In the genomic region with DNA sequence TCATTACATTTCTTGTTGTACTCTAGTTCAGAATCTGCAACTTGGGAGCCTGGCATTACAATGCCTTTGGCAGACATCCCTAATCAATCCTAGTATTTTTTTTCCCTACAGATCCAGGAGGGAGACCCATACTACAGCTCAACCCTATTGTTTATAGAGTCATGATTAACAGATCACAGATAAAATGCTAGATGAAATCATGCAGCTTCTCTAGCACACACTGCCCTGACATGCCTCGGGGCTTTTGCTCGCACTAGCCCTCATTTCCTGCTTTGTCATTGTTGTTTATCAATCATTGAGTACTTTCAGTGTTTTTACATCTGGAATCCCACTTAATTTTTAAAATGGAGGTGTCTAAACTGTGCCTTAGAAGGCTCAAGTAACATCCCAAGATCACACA, we compare ENCODE assay signal across 30 cellular contexts.
DNase-seq lines count a peak whose midpoint lies in the region; ATAC-seq, FAIRE-seq and TF ChIP-seq lines count a peak whose summit lies in the region.
"Had no signal": no experiment of that assay in that cellular context is flagged by ENCODE, and none has a peak within 500 bp of the region (broad histone marks: within the 10 kb centered on the region; RNA-seq: fewer than 3 reads in every experiment).

No MANE protein-coding gene starts in this region.

- no peak for FAIRE-seq in RCC 7860 (lab: Jason Lieb, UNC)
- FAIRE-seq: H1 had no signal

- no peak for ATAC-seq in GM18505 (IDR thresholded peaks at IDR 0.05; ENCODE audit: unreplicated experiment)
- ATAC-seq: activated CD8-positive, alpha-beta memory T cell treated with anti-CD3 and anti-CD28 coated beads, Interleukin-2, amount 10 ng/mL, durations not matched to agents 7 days and 5 days; body of pancreas; heart right ventricle; psoas muscle; stimulated activated naive CD8-positive, alpha-beta T cell treated with anti-CD3 and anti-CD28 coated beads, Interleukin-15, Interleukin-2, amounts not matched to agents 100 U/mL and 50 U/mL, for 24 hours; T-cell had no signal

- no peak overlapping the region for H3K27ac ChIP-seq in trophoblast cell (ENCODE audit: low read depth, low read length)
- H3K27ac ChIP-seq in neuronal stem cell (replicated peaks; ENCODE audit: low read length) = no peak overlapping the region
- H3K27ac ChIP-seq: body of pancreas, heart right ventricle, neutrophil, psoas muscle, thoracic aorta, vagina had no signal

- H3K4me1 ChIP-seq in trophoblast cell (ENCODE audit: control insufficient read depth in 1 of 2, insufficient read depth in 2 of 2, low read length in 2 of 2) (peaks cover 0 to 2% of the 10 kb centered on the region in 2 experiments), neuronal stem cell (ENCODE audit: control insufficient read depth in 2 of 2, insufficient read depth in 1 of 2, low read depth in 1 of 2, low read length in 2 of 2) (peaks cover 0 to 3% of the 10 kb centered on the region in 2 donors)
- H3K4me1 ChIP-seq: body of pancreas, heart right ventricle, psoas muscle, vagina had no signal

- no peak overlapping the region for H3K18ac ChIP-seq in trophoblast cell (ENCODE audit: low read length)
- H3K18ac ChIP-seq in neuronal stem cell (ENCODE audit: low read length) = no peak overlapping the region

- WGBS in trophoblast cell (ENCODE audit: extremely low coverage, insufficient coverage, insufficient read length) = no CpG with 5 or more reads among the region's 2 CpGs
- no CpG with 5 or more reads among the region's 2 CpGs for WGBS in neuronal stem cell (ENCODE audit: extremely low coverage in 2 of 2, insufficient read length in 2 of 2, insufficient replicate concordance in 1 of 2), 2 donors

- H3K27me3 ChIP-seq in trophoblast cell (ENCODE audit: insufficient read depth, low read length) = no peaks in the 10 kb centered on the region
- H3K27me3 ChIP-seq in neuronal stem cell (ENCODE audit: control insufficient read depth in 3 of 3, insufficient read depth in 3 of 3, low read depth in 1 of 3, low read length in 3 of 3) = no peaks in the 10 kb centered on the region
- H3K27me3 ChIP-seq: body of pancreas, neutrophil, vagina had no signal

- no peak overlapping the region for H2BK12ac ChIP-seq in trophoblast cell (ENCODE audit: low read length)
- no peak overlapping the region for H2BK12ac ChIP-seq in neuronal stem cell (ENCODE audit: low read length)

- H3K4ac ChIP-seq in trophoblast cell (ENCODE audit: low read depth, low read length) = no peak overlapping the region
- H3K4ac ChIP-seq in neuronal stem cell (ENCODE audit: low read length) = no peak overlapping the region

- DNase-seq in ELR (ENCODE audit: low read depth) (peak; percentile 5), NCI-H748 (lab: John Stamatoyannopoulos, UW; ENCODE audit: unreplicated experiment) (peak; percentile 52), epithelial cell of esophagus (ENCODE audit: low read depth) (peak; percentile 83), trophoblast cell (peak; percentile 47 to 71), RCC 7860 (ENCODE audit: low spot score) (no peak), neuronal stem cell (ENCODE audit: low spot score) (no peak)
- no peak for DNase-seq in activated CD4-positive, alpha-beta T cell treated with anti-CD3 and anti-CD28 coated beads, Interleukin-2, amount 50 U/mL, for 48 hours
- DNase-seq: activated B cell treated with CpG ODN at 0.5 μM for 24 hours; activated CD4-positive, alpha-beta T cell treated with anti-CD3 and anti-CD28 coated beads, Interleukin-2, amount 50 U/mL, for 1 hour; activated CD8-positive, alpha-beta memory T cell treated with anti-CD3 and anti-CD28 coated beads, Interleukin-2, amount 10 ng/mL, durations not matched to agents 7 days and 5 days; activated naive CD4-positive, alpha-beta T cell treated with Interleukin-2 at 50 U/mL for 16 hours; activated T-cell treated with anti-CD3 and anti-CD28 coated beads, Interleukin-2, amount 50 U/mL, for 48 hours; body of pancreas; effector CD4-positive, alpha-beta T cell; foreskin fibroblast; heart right ventricle; kidney glomerular epithelial cell; NCI-H187 treated with DMSO at 0.1 percent for 48 hours; NCI-H446; NK-92 treated with Interleukin-12 subunit alpha and Interleukin-12 subunit beta, amount 100 ng/mL, for 24 hours; psoas muscle; stimulated activated CD4-positive, alpha-beta T cell treated with anti-CD3 and anti-CD28 coated beads, Interleukin-15, amount 100 ng/mL, for 24 hours; stimulated activated naive CD8-positive, alpha-beta T cell treated with anti-CD3 and anti-CD28 coated beads, Interleukin-15, Interleukin-2, amounts not matched to agents 100 U/mL and 50 U/mL, for 24 hours; T-cell had no signal

- no peak overlapping the region for H2BK15ac ChIP-seq in neuronal stem cell (ENCODE audit: low read length)

- TF ChIP-seq CTCF in epithelial cell of esophagus (IDR thresholded peaks at IDR 0.05; ENCODE audit: insufficient read depth, low read depth, low read length, missing control alignments) = no peak

- H2AFZ ChIP-seq in trophoblast cell (ENCODE audit: insufficient read depth, low read length, poor library complexity) = no peak overlapping the region
- H2AFZ ChIP-seq in neuronal stem cell (ENCODE audit: low read length) = no peak overlapping the region

- H3K23ac ChIP-seq in trophoblast cell (ENCODE audit: low read length) (no peak overlapping the region), neuronal stem cell (ENCODE audit: low read depth, low read length, poor library complexity) (no peak overlapping the region)

- H2BK120ac ChIP-seq in trophoblast cell (ENCODE audit: insufficient read depth, low read length, poor library complexity) (no peak overlapping the region), neuronal stem cell (ENCODE audit: low read depth, low read length) (no peak overlapping the region)

- H3K79me2 ChIP-seq in trophoblast cell (ENCODE audit: control insufficient read depth, insufficient read depth, low read length, poor library complexity) = no peaks in the 10 kb centered on the region

- H3K79me1 ChIP-seq in trophoblast cell (ENCODE audit: low read length) = no peaks in the 10 kb centered on the region
- no peaks in the 10 kb centered on the region for H3K79me1 ChIP-seq in neuronal stem cell (ENCODE audit: low read depth, low read length)

- no peak overlapping the region for H3K4me3 ChIP-seq in epithelial cell of esophagus (ENCODE audit: low read length)
- H3K4me3 ChIP-seq in trophoblast cell (ENCODE audit: low read depth, low read length) = no peak overlapping the region
- no peak overlapping the region for H3K4me3 ChIP-seq in neuronal stem cell (ENCODE audit: low read length in 2 of 2)
- H3K4me3 ChIP-seq: body of pancreas, heart right ventricle, lung, psoas muscle, thoracic aorta, vagina had no signal

- H2AK5ac ChIP-seq in trophoblast cell (ENCODE audit: low read length) = no peak overlapping the region
- H2AK5ac ChIP-seq in neuronal stem cell (ENCODE audit: low read depth, low read length) = no peak overlapping the region

- H3K14ac ChIP-seq in trophoblast cell (ENCODE audit: low read length) (no peak overlapping the region), neuronal stem cell (ENCODE audit: low read length) (no peak overlapping the region)

- TF ChIP-seq POLR2A in GM18505 (IDR thresholded peaks at IDR 0.05; ENCODE audit: borderline replicate concordance, extremely low read depth, insufficient read depth, insufficient read length) = no peak

- H3K9ac ChIP-seq in trophoblast cell (ENCODE audit: low read length) (no peak overlapping the region), neuronal stem cell (ENCODE audit: low read depth, low read length, poor library complexity) (no peak overlapping the region)

- H2BK5ac ChIP-seq in trophoblast cell (ENCODE audit: low read depth, low read length, poor library complexity) (no peak overlapping the region), neuronal stem cell (ENCODE audit: low read length) (no peak overlapping the region)

- H4K8ac ChIP-seq in trophoblast cell (ENCODE audit: low read depth, low read length) = no peak overlapping the region
- H4K8ac ChIP-seq in neuronal stem cell (ENCODE audit: low read depth, low read length) = no peak overlapping the region

- H4K91ac ChIP-seq in trophoblast cell (ENCODE audit: low read depth, low read length) = no peak overlapping the region
- H4K91ac ChIP-seq in neuronal stem cell (ENCODE audit: low read depth, low read length, poor library complexity) = no peak overlapping the region

- no peak overlapping the region for H3K4me2 ChIP-seq in trophoblast cell (ENCODE audit: low read length)
- no peak overlapping the region for H3K4me2 ChIP-seq in neuronal stem cell (ENCODE audit: insufficient read depth, low read length, poor library complexity, severe bottlenecking)

- H3K36me3 ChIP-seq in trophoblast cell (ENCODE audit: control insufficient read depth in 1 of 2, insufficient read depth in 2 of 2, low read length in 2 of 2) (no peaks in the 10 kb centered on the region), neuronal stem cell (replicated peaks in 1 of 2; ENCODE audit: control insufficient read depth in 2 of 2, insufficient read depth in 2 of 2, low read length in 2 of 2) (no peaks in the 10 kb centered on the region)
- H3K36me3 ChIP-seq: heart right ventricle, neutrophil, thoracic aorta, vagina had no signal

- no peak overlapping the region for H4K12ac ChIP-seq in trophoblast cell (ENCODE audit: low read depth, low read length)

- H3K9me3 ChIP-seq in trophoblast cell (ENCODE audit: insufficient read depth, low read depth, low read length) (no peaks in the 10 kb centered on the region), neuronal stem cell (replicated peaks in 1 of 2; ENCODE audit: control insufficient read depth in 2 of 2, insufficient read depth in 1 of 2, low read depth in 1 of 2, low read length in 2 of 2) (no peaks in the 10 kb centered on the region)
- H3K9me3 ChIP-seq: body of pancreas, heart right ventricle, neutrophil, psoas muscle, thoracic aorta, vagina had no signal

Comparison
In these comparisons a context has a peak if more than half of its experiments do, and no peak if none do; other contexts are left out.
1. DNase-seq: peak in ELR (single experiment), NCI-H748 (single experiment), epithelial cell of esophagus (single experiment) and trophoblast cell (2 of 2); none in RCC 7860 (single experiment), activated CD4-positive, alpha-beta T cell treated with anti-CD3 and anti-CD28 coated beads, Interleukin-2, amount 50 U/mL, for 48 hours (0 of 2) and neuronal stem cell (single experiment).